ENCODE assay signal across 8 cellular contexts in the genomic region with DNA sequence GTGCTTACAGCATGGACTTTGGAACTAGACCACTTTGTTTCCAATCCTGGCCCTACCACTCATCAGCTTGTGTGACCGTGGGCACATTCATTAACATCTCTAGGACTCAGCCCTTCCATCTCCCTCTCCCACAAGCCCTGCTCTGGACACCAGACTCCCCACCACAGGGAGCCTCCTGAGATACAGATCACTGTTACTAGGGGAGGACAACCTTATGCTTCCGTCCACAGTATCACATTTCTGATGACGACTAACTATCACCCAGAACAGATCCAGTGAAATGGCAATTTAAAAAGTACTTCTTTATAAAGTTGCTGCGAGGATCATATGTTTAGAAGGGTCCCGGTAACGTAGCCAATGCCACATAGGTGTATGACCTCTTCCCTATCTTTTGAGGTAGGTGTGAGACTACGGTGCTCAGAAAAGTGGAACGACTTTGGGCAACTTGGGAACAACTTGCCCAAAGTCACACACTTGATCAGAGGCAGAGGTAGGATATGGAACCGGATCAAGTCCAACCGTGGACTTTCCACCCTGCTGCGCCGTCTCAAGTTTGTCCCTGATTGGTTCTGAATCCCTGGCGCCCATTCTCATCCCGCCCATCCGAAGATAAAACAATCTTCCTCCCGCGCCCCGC.
A peak's percentile ranks its signal among the peaks of the same experiment; 100 is the strongest.
DNase-seq lines count a peak whose midpoint lies in the region; ATAC-seq and TF ChIP-seq lines count a peak whose summit lies in the region.

No MANE protein-coding gene starts in this region.

- CTCF ChIA-PET in CD8-positive, alpha-beta memory T cell (lab: Charles Lee): interaction anchor here (1.1 to 2.8 kb wide), 2 partner anchors 11 to 14 kb away, joined by 3 to 6 read pairs; no protein-coding TSS in a partner anchor

- POLR2A ChIA-PET in CD8-positive, alpha-beta memory T cell (lab: Charles Lee): no interaction called here

- peak overlapping the region; percentile 52 for H3K4me3 ChIP-seq in CD8-positive, alpha-beta memory T cell (ENCODE audit: low read length)
- peak overlapping the region; percentile 96 for H3K4me3 ChIP-seq in endodermal cell (ENCODE audit: low read length)
- H3K4me3 ChIP-seq in neutrophil (ENCODE audit: low read depth in 1 of 2, low read length in 1 of 2): peak overlapping the region; percentile 28 to 61

- H3K27ac Mint-ChIP-seq in CD8-positive, alpha-beta memory T cell: peak overlapping the region in 1 of 8 donors; percentile 10
- peak overlapping the region; percentile 65 for H3K27ac Mint-ChIP-seq in endodermal cell

- peaks cover 40 to 63% of the 10 kb centered on the region in 2 donors for H3K27me3 Mint-ChIP-seq in CD8-positive, alpha-beta memory T cell
- peaks cover 23% of the 10 kb centered on the region for H3K27me3 Mint-ChIP-seq in endodermal cell (ENCODE audit: insufficient read depth)

- H3K9me3 ChIP-seq in CD8-positive, alpha-beta memory T cell (ENCODE audit: low read length): no peaks in the 10 kb centered on the region
- no peaks in the 10 kb centered on the region for H3K9me3 ChIP-seq in endodermal cell (ENCODE audit: control insufficient read depth, low read length)
- no peaks in the 10 kb centered on the region for H3K9me3 ChIP-seq in neutrophil

- no peak overlapping the region for H3K9ac ChIP-seq in endodermal cell (ENCODE audit: extremely low read depth, low read length, poor library complexity, severe bottlenecking)

- DNase-seq in CD8-positive, alpha-beta memory T cell: no peak
- DNase-seq in NCI-H748 treated with DMSO at 0.1 percent for 48 hours (lab: John Stamatoyannopoulos, UW) (peak; percentile 74), endodermal cell (no peak), DMS79 (lab: John Stamatoyannopoulos, UW) (no peak), omental fat pad (ENCODE audit: low spot score) (no peak)
- no peak for DNase-seq in stimulated activated CD4-positive, alpha-beta T cell treated with anti-CD3 and anti-CD28 coated beads, Interleukin-12 subunit alpha, Interleukin-12 subunit beta, amount 100 ng/mL, for 4 hours

- WGBS in endodermal cell (ENCODE audit: insufficient coverage in 1 of 2, insufficient read length in 1 of 2), 2 experiments: 26 to 30% methylated on average over 9 to 18 of the region's 18 CpGs

- H3K4me1 ChIP-seq in CD8-positive, alpha-beta memory T cell (ENCODE audit: insufficient read depth, low read length): peaks cover 5% of the 10 kb centered on the region
- H3K4me1 ChIP-seq in endodermal cell (ENCODE audit: control insufficient read depth, insufficient read depth, low read length): no peaks in the 10 kb centered on the region
- peaks cover 19 to 20% of the 10 kb centered on the region in 2 experiments for H3K4me1 ChIP-seq in neutrophil (ENCODE audit: control insufficient read depth in 1 of 2, insufficient read depth in 1 of 2, low read depth in 1 of 2, low read length in 1 of 2)

- ATAC-seq in GM21723 (IDR thresholded peaks at IDR 0.05; ENCODE audit: unreplicated experiment) (peak; percentile 29), omental fat pad (ENCODE audit: low FRiP score) (no peak)

- H3K36me3 ChIP-seq in CD8-positive, alpha-beta memory T cell (ENCODE audit: insufficient read depth, low read length): no peaks in the 10 kb centered on the region
- H3K36me3 ChIP-seq in endodermal cell (ENCODE audit: control insufficient read depth, insufficient read depth, low read length) (no peaks in the 10 kb centered on the region), neutrophil (no peaks in the 10 kb centered on the region)

- no peaks in the 10 kb centered on the region for H3K9me3 Mint-ChIP-seq in CD8-positive, alpha-beta memory T cell
- H3K9me3 Mint-ChIP-seq in endodermal cell: no peaks in the 10 kb centered on the region

- H3K27ac ChIP-seq in CD8-positive, alpha-beta memory T cell (ENCODE audit: low read depth, low read length): no peak overlapping the region
- no peak overlapping the region for H3K27ac ChIP-seq in endodermal cell (ENCODE audit: low read depth, low read length)
- no peak overlapping the region for H3K27ac ChIP-seq in neutrophil

- peaks cover 13% of the 10 kb centered on the region for H3K27me3 ChIP-seq in CD8-positive, alpha-beta memory T cell (ENCODE audit: insufficient read depth, low read length, poor library complexity, severe bottlenecking)
- peaks cover 58% of the 10 kb centered on the region for H3K27me3 ChIP-seq in endodermal cell (ENCODE audit: control insufficient read depth, insufficient read depth, low read length, poor library complexity, severe bottlenecking)
- peaks cover 55% of the 10 kb centered on the region for H3K27me3 ChIP-seq in neutrophil

- H3K36me3 Mint-ChIP-seq in CD8-positive, alpha-beta memory T cell: no peaks in the 10 kb centered on the region
- no peaks in the 10 kb centered on the region for H3K36me3 Mint-ChIP-seq in endodermal cell (ENCODE audit: low read depth)

- TF ChIP-seq CTCF in endodermal cell (conservative IDR thresholded peaks at IDR 0.05) (no peak), neutrophil (IDR thresholded peaks at IDR 0.05) (no peak), omental fat pad (IDR thresholded peaks at IDR 0.05) (no peak)

- peak overlapping the region in 6 of 7 donors; percentile 44 to 73 (median 60) for H3K4me3 Mint-ChIP-seq in CD8-positive, alpha-beta memory T cell
- peak overlapping the region; percentile 68 for H3K4me3 Mint-ChIP-seq in endodermal cell

- peaks cover 11 to 29% (median 19%) of the 10 kb centered on the region in 3 donors for H3K4me1 Mint-ChIP-seq in CD8-positive, alpha-beta memory T cell
- H3K4me1 Mint-ChIP-seq in endodermal cell: peaks cover 19% of the 10 kb centered on the region

Comparison
In these comparisons a context has a peak if more than half of its experiments do, and no peak if none do; other contexts are left out.
1. H3K4me3 ChIP-seq: peak in every context shown above with its lines; median percentile 96 in endodermal cell; 52 in CD8-positive, alpha-beta memory T cell; 44 in neutrophil.